In genomic region chr5:77775773-77776605, GRCh38 we compare ENCODE assay signal across 8 cellular contexts. TPM values are rescaled to one million over a fixed set of nuclear protein-coding genes. Genes with fewer than 3 reads are reported as not detected.
DNase-seq lines count a peak whose midpoint lies in the region; ATAC-seq and TF ChIP-seq lines count a peak whose summit lies in the region.

Gene TBCA (minus strand): TSS chr5:77776339. CDS start chr5:77776257, 82 bp downstream.

- H3K4me3 ChIP-seq in right cardiac atrium (ENCODE audit: low read length): peak within 1 kb of the TSS; percentile 58
- peak within 1 kb of the TSS; percentile 88 for H3K4me3 ChIP-seq in rectal smooth muscle tissue (ENCODE audit: low read length)
- peak within 1 kb of the TSS; percentile 84 to 91 for H3K4me3 ChIP-seq in vagina

- peak within 1 kb of the TSS; percentile 96 for H3K9ac ChIP-seq in rectal smooth muscle tissue (ENCODE audit: low read length)

- peaks cover 5% of the 10 kb centered on the region for H3K4me1 ChIP-seq in right cardiac atrium (ENCODE audit: control insufficient read depth, insufficient read depth, low read length)
- peaks cover 10% of the 10 kb centered on the region for H3K4me1 ChIP-seq in rectal smooth muscle tissue (ENCODE audit: control insufficient read depth, insufficient read depth, low read length)
- H3K4me1 ChIP-seq in vagina: peaks cover 46% of the 10 kb centered on the region

- no peaks in the 10 kb centered on the region for H3K36me3 ChIP-seq in rectal smooth muscle tissue (ENCODE audit: control insufficient read depth, insufficient read depth, low read length)
- H3K36me3 ChIP-seq in vagina: no peaks in the 10 kb centered on the region

- TF ChIP-seq POLR2A in GM18505 (IDR thresholded peaks at IDR 0.05; ENCODE audit: borderline replicate concordance, extremely low read depth, insufficient read depth, insufficient read length) (peak; percentile 82), vagina (IDR thresholded peaks at IDR 0.05) (peak in 1 of 2 donors; percentile 89)

- intact Hi-C loops in T-helper 2 cell treated with Interferon-gamma antibody and Interleukin-4, amounts not matched to agents 100 ng/mL and 5 ng/mL, for 36 hours (cut with micrococcal nuclease): loop anchor here (1.0 to 10.0 kb wide), 8 partner anchors 77 to 1461 kb away; partner anchors contain the start of genes AP3B1, JMY, SCAMP1 and WDR41
- intact Hi-C loops in right cardiac atrium (cut with DNase I): no loop called here
- intact Hi-C loops in vagina (cut with DNase I): no loop called here

- H3K27me3 ChIP-seq in right cardiac atrium (ENCODE audit: control insufficient read depth, insufficient read depth) (no peaks in the 10 kb centered on the region), rectal smooth muscle tissue (ENCODE audit: control insufficient read depth, insufficient read depth, low read length) (no peaks in the 10 kb centered on the region), vagina (no peaks in the 10 kb centered on the region)

- peak; percentile 91 for ATAC-seq in GM18505 (IDR thresholded peaks at IDR 0.05; ENCODE audit: unreplicated experiment)
- peak; percentile 97 for ATAC-seq in HG02970 (IDR thresholded peaks at IDR 0.05; ENCODE audit: low FRiP score, unreplicated experiment)
- ATAC-seq in right cardiac atrium: peak; percentile 99

- WGBS in right cardiac atrium: under 1% methylated on average over 92 of the region's 92 CpGs

- TF ChIP-seq CTCF in vagina (IDR thresholded peaks at IDR 0.05): peak in 1 of 3 experiments; percentile 27

- peak; percentile 18 for DNase-seq in NCI-H187 treated with DMSO at 0.1 percent for 48 hours (lab: John Stamatoyannopoulos, UW)
- DNase-seq in anterior cingulate cortex (lab: John Stamatoyannopoulos, UW): peak in 57 of 58 donors; percentile 47 to 92 (median 81)
- DNase-seq in right cardiac atrium: peak; percentile 91 to 97 (median 95)
- DNase-seq in vagina (ENCODE audit: extremely low spot score in 2 of 2): peak in 1 of 2 donors; percentile 90

- H3K9me3 ChIP-seq in right cardiac atrium (ENCODE audit: control insufficient read depth, low read length) (no peaks in the 10 kb centered on the region), vagina (no peaks in the 10 kb centered on the region)

- H3K27ac ChIP-seq in right cardiac atrium (ENCODE audit: low read length): peak within 1 kb of the TSS; percentile 69
- peak within 1 kb of the TSS; percentile 96 for H3K27ac ChIP-seq in rectal smooth muscle tissue (ENCODE audit: low read depth, low read length)
- peak within 1 kb of the TSS; percentile 97 for H3K27ac ChIP-seq in vagina

RNA-seq across cellular contexts. Expression of gene TBCA, which starts in this region (rescaled TPM):
- total RNA-seq in T-helper 2 cell treated with Interferon-gamma antibody and Interleukin-4, amounts not matched to agents 100 ng/mL and 5 ng/mL, for 36 hours: 179 and 180 TPM in 2 replicates
- total RNA-seq in right cardiac atrium (100 to 1,000 TPM; 123 to 161 (median 146) TPM), vagina (142 TPM)
- 183 TPM for polyA plus RNA-seq in right cardiac atrium
